In the genomic region with DNA sequence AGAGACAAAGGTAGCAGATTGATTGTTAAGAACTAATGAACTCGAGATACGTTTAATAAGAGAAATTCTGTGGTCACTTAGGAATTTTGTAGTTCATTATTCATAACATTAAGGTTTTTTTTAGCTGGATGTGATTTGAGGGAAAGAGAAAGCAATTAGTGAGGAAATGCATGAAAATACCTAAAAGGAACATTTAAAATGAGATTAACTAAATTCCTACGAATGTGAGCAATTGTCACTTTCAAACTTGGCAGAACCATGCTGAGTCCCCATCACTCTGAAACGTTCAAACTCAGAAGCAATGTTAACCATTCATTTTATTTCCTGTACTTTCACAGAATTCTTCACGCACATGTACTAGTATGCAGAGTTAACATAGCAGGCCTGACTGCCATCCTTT, we compare ENCODE assay signal across 25 cellular contexts.
"Had no signal": no experiment of that assay in that cellular context is flagged by ENCODE, and none has a peak within 500 bp of the region (broad histone marks: within the 10 kb centered on the region; RNA-seq: fewer than 3 reads in every experiment).

No MANE protein-coding gene starts in this region.

- H3K9me3 Mint-ChIP-seq: activated CD4-positive, alpha-beta T cell treated with anti-CD3 and anti-CD28 coated beads, Interleukin-2, amount 10 ng/mL, durations not matched to agents 7 days and 5 days; activated CD8-positive, alpha-beta T cell treated with anti-CD3 and anti-CD28 coated beads for 36 hours; activated naive CD4-positive, alpha-beta T cell treated with anti-CD3 and anti-CD28 coated beads, Interleukin-2, amount 10 ng/mL, durations not matched to agents 7 days and 5 days; brain; dendritic cell treated with granulocyte-macrophage colony-stimulating factor and Interleukin-4, amounts not matched to agents 40 ng/mL and 50 ng/mL, for 4 days; immature natural killer cell; naive B cell; neural crest cell had no signal

- H3K27me3 ChIP-seq: hepatocyte, sigmoid colon, upper lobe of left lung had no signal

- DNase-seq: activated CD4-positive, alpha-beta T cell treated with anti-CD3 and anti-CD28 coated beads, Interleukin-2, amount 10 ng/mL, durations not matched to agents 7 days and 5 days; activated CD8-positive, alpha-beta memory T cell treated with anti-CD3 and anti-CD28 coated beads, Interleukin-2, amount 10 ng/mL, durations not matched to agents 7 days and 5 days; activated CD8-positive, alpha-beta T cell treated with anti-CD3 and anti-CD28 coated beads for 36 hours; activated effector memory CD4-positive, alpha-beta T cell treated with anti-CD3 and anti-CD28 coated beads, Interleukin-2, amount 50 U/mL, for 16 hours; activated naive CD4-positive, alpha-beta T cell treated with anti-CD3 and anti-CD28 coated beads, Interleukin-2, amount 10 ng/mL, durations not matched to agents 7 days and 5 days; activated T-cell treated with anti-CD3 and anti-CD28 coated beads for 4 hours; amygdala; effector CD4-positive, alpha-beta T cell; glutamatergic neuron; immature natural killer cell; naive B cell; occipital lobe; posterior cingulate gyrus; sigmoid colon; stimulated activated CD4-positive, alpha-beta T cell treated with anti-CD3 and anti-CD28 coated beads, Interleukin-4, amount 100 ng/mL, for 1 hour; stimulated activated naive CD4-positive, alpha-beta T cell; upper lobe of left lung had no signal

- H3K27ac ChIP-seq: hepatocyte, thoracic aorta, upper lobe of left lung, VCaP had no signal

- H3K4me2 ChIP-seq: hepatocyte had no signal

- H3K36me3 ChIP-seq: thoracic aorta had no signal

- H2AFZ ChIP-seq: hepatocyte had no signal

- H3K27me3 Mint-ChIP-seq: activated CD4-positive, alpha-beta T cell treated with anti-CD3 and anti-CD28 coated beads, Interleukin-2, amount 10 ng/mL, durations not matched to agents 7 days and 5 days; activated CD8-positive, alpha-beta memory T cell treated with anti-CD3 and anti-CD28 coated beads, Interleukin-2, amount 10 ng/mL, durations not matched to agents 7 days and 5 days; activated CD8-positive, alpha-beta T cell treated with anti-CD3 and anti-CD28 coated beads for 36 hours; activated naive CD4-positive, alpha-beta T cell treated with anti-CD3 and anti-CD28 coated beads, Interleukin-2, amount 10 ng/mL, durations not matched to agents 7 days and 5 days; brain; dendritic cell treated with granulocyte-macrophage colony-stimulating factor and Interleukin-4, amounts not matched to agents 40 ng/mL and 50 ng/mL, for 4 days; naive B cell had no signal

- ATAC-seq: activated CD4-positive, CD25-positive, alpha-beta regulatory T cell treated with anti-CD3 and anti-CD28 coated beads, Interleukin-2, amount 50 U/mL, for 24 hours; activated CD8-positive, alpha-beta memory T cell treated with anti-CD3 and anti-CD28 coated beads, Interleukin-2, amount 10 ng/mL, durations not matched to agents 7 days and 5 days; activated CD8-positive, alpha-beta T cell treated with anti-CD3 and anti-CD28 coated beads for 36 hours; esophagus mucosa had no signal

- H3K27ac Mint-ChIP-seq: activated CD4-positive, alpha-beta T cell treated with anti-CD3 and anti-CD28 coated beads, Interleukin-2, amount 10 ng/mL, durations not matched to agents 7 days and 5 days; activated CD8-positive, alpha-beta memory T cell treated with anti-CD3 and anti-CD28 coated beads, Interleukin-2, amount 10 ng/mL, durations not matched to agents 7 days and 5 days; activated CD8-positive, alpha-beta T cell treated with anti-CD3 and anti-CD28 coated beads for 36 hours; activated naive CD4-positive, alpha-beta T cell treated with anti-CD3 and anti-CD28 coated beads, Interleukin-2, amount 10 ng/mL, durations not matched to agents 7 days and 5 days; dendritic cell treated with granulocyte-macrophage colony-stimulating factor and Interleukin-4, amounts not matched to agents 40 ng/mL and 50 ng/mL, for 4 days; immature natural killer cell had no signal

- H3K4me3 ChIP-seq: hepatocyte, sigmoid colon, thoracic aorta, upper lobe of left lung had no signal

- H3K9me3 ChIP-seq: sigmoid colon, thoracic aorta, upper lobe of left lung had no signal

- H3K4me3 Mint-ChIP-seq: activated CD4-positive, alpha-beta T cell treated with anti-CD3 and anti-CD28 coated beads, Interleukin-2, amount 10 ng/mL, durations not matched to agents 7 days and 5 days; activated CD8-positive, alpha-beta memory T cell treated with anti-CD3 and anti-CD28 coated beads, Interleukin-2, amount 10 ng/mL, durations not matched to agents 7 days and 5 days; activated CD8-positive, alpha-beta T cell treated with anti-CD3 and anti-CD28 coated beads for 36 hours; activated naive CD4-positive, alpha-beta T cell treated with anti-CD3 and anti-CD28 coated beads, Interleukin-2, amount 10 ng/mL, durations not matched to agents 7 days and 5 days; dendritic cell treated with granulocyte-macrophage colony-stimulating factor and Interleukin-4, amounts not matched to agents 40 ng/mL and 50 ng/mL, for 4 days; immature natural killer cell; neural crest cell had no signal
